12 cellular contexts compared by ENCODE assay signal in genomic region chr3:160697628-160698382, GRCh38.
DNase-seq lines count a peak whose midpoint lies in the region; ATAC-seq lines count a peak whose summit lies in the region.
"Had no signal": no experiment of that assay in that cellular context is flagged by ENCODE, and none has a peak within 500 bp of the region (broad histone marks: within the 10 kb centered on the region; RNA-seq: fewer than 3 reads in every experiment).

No MANE protein-coding gene starts in this region.

- ATAC-seq in GM21717 (IDR thresholded peaks at IDR 0.05; ENCODE audit: unreplicated experiment) = peak; percentile 77

- DNase-seq in GM04504 (ENCODE audit: low read depth) (peak; percentile 56), NCI-H69 (lab: John Stamatoyannopoulos, UW) (peak; percentile 14), foreskin melanocyte (peak; percentile 49), DMS79 treated with DMSO at 0.1 percent for 48 hours (lab: John Stamatoyannopoulos, UW) (no peak), Kasumi-1 (lab: John Stamatoyannopoulos, UW) (no peak), putamen (ENCODE audit: low spot score) (no peak)
- no peak for DNase-seq in stimulated activated CD4-positive, alpha-beta T cell treated with anti-CD3 and anti-CD28 coated beads, Interleukin-2, amount 100 ng/mL, for 48 hours
- DNase-seq: activated effector memory CD4-positive, alpha-beta T cell treated with Interleukin-2 at 50 U/mL for 16 hours; ovary; SJCRH30; stomach had no signal

Comparison
In these comparisons a context has a peak if more than half of its experiments do, and no peak if none do; other contexts are left out.
1. DNase-seq: peak in GM04504 (single experiment), NCI-H69 (single experiment) and foreskin melanocyte (single experiment); none in DMS79 treated with DMSO at 0.1 percent for 48 hours (single experiment), stimulated activated CD4-positive, alpha-beta T cell treated with anti-CD3 and anti-CD28 coated beads, Interleukin-2, amount 100 ng/mL, for 48 hours (0 of 2), Kasumi-1 (0 of 2) and putamen (single experiment).